Comparison of ENCODE assay signal across 9 cellular contexts in the genomic region with DNA sequence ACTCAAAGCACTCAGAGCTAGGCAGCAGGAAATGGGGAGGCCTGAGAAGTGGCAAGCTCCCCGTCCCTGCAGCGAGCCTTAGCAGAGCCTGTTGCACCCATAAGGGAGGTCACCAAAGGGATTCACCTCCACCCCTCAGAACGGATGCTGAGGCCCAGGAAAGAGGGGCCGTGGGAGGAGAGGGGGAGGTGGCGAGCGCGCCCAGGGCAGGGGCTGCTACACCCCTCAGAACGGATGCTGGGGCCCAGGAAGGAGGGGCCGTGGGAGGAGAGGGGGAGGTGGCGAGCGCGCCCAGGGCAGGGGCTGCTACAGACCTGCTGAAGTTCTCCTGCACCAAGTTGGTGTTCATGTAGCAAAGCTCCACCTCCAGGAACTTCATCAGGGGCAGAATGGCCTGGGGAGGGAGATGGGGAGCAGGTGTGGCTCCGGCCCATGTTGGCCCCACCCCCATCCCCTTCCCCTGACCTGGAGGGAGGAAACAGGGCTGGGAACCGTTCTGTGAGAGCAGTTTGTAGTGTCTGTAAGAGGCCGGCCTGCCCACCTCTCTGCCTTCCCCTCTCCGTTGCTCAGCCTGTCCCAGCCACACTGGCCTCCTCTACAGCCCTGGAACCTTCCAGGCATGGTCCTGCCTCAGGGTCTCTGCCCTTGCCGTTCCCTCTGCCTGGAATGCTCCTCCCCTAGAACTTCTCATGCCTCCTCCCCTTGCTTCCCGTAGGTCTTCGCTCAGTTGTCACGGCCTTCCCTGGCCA. TPM values are rescaled to one million over a fixed set of nuclear protein-coding genes. Genes with fewer than 3 reads are reported as not detected.
DNase-seq lines count a peak whose midpoint lies in the region; ATAC-seq and TF ChIP-seq lines count a peak whose summit lies in the region.
"Had no signal": no experiment of that assay in that cellular context is flagged by ENCODE, and none has a peak within 500 bp of the region (broad histone marks: within the 10 kb centered on the region; RNA-seq: fewer than 3 reads in every experiment).

No MANE protein-coding gene starts in this region.

- H3K9me3 ChIP-seq in iPS-18a (ENCODE audit: control insufficient read depth, low read depth, low read length) (no peaks in the 10 kb centered on the region), tibial nerve (no peaks in the 10 kb centered on the region)

- H3K9me3 Mint-ChIP-seq in activated T-cell treated with anti-CD3 and anti-CD28 coated beads, Interleukin-2, amount 50 U/mL, for 72 hours, result no peaks in the 10 kb centered on the region

- DNase-seq in activated gamma-delta T cell treated with Interleukin-2 at 50 U/mL for 16 hours, result peak; percentile 36
- DNase-seq in activated gamma-delta T cell (lab: John Stamatoyannopoulos, UW), result no peak
- peak; percentile 20 for DNase-seq in activated T-cell treated with anti-CD3 and anti-CD28 coated beads, Interleukin-2, amount 50 U/mL, for 72 hours
- no peak for DNase-seq in tibial nerve (ENCODE audit: low spot score in 2 of 2)
- no peak for DNase-seq in NK-92 (lab: John Stamatoyannopoulos, UW; ENCODE audit: unreplicated experiment)
- DNase-seq in RKO (ENCODE audit: low spot score), result no peak
- DNase-seq in NCI-H1092 (lab: John Stamatoyannopoulos, UW), result no peak
- DNase-seq: NCI-H2081 had no signal

- no peak for TF ChIP-seq EP300 in tibial nerve (IDR thresholded peaks at IDR 0.05)

- no peak for TF ChIP-seq POLR2A in tibial nerve (IDR thresholded peaks at IDR 0.05)

- peaks cover 37% of the 10 kb centered on the region for H3K4me1 Mint-ChIP-seq in activated T-cell treated with anti-CD3 and anti-CD28 coated beads, Interleukin-2, amount 50 U/mL, for 72 hours (ENCODE audit: low read depth)

- no peak for TF ChIP-seq CTCF in tibial nerve (IDR thresholded peaks at IDR 0.05)

- H3K4me3 ChIP-seq in iPS-18a (ENCODE audit: low read length), result peak overlapping the region; percentile 7
- H3K4me3 ChIP-seq in tibial nerve, result no peak overlapping the region

- H3K27ac ChIP-seq in iPS-18a (ENCODE audit: low read length) (no peak overlapping the region), tibial nerve (peak overlapping the region in 3 of 4 donors; percentile 38 to 78 (median 63))

- 46 to 51% methylated on average over 20 of the region's 20 CpGs for WGBS in tibial nerve, 2 donors

- peak overlapping the region; percentile 78 to 80 for H3K4me3 Mint-ChIP-seq in activated T-cell treated with anti-CD3 and anti-CD28 coated beads, Interleukin-2, amount 50 U/mL, for 72 hours

- H3K9ac ChIP-seq in iPS-18a (ENCODE audit: low read length), result peak overlapping the region; percentile 11

- peak; percentile 41 to 45 for ATAC-seq in activated T-cell treated with anti-CD3 and anti-CD28 coated beads, Interleukin-2, amount 50 U/mL, for 72 hours (replicated peaks in 1 of 2)

- H3K27me3 ChIP-seq in iPS-18a (ENCODE audit: control insufficient read depth, insufficient read depth, low read length) (no peaks in the 10 kb centered on the region), tibial nerve (no peaks in the 10 kb centered on the region)

- peaks cover 0 to 10% of the 10 kb centered on the region in 2 donors for H3K36me3 Mint-ChIP-seq in activated T-cell treated with anti-CD3 and anti-CD28 coated beads, Interleukin-2, amount 50 U/mL, for 72 hours (ENCODE audit: insufficient read depth in 2 of 2)

- H3K27me3 Mint-ChIP-seq in activated T-cell treated with anti-CD3 and anti-CD28 coated beads, Interleukin-2, amount 50 U/mL, for 72 hours (ENCODE audit: low read depth), result no peaks in the 10 kb centered on the region

- H3K36me3 ChIP-seq in iPS-18a (ENCODE audit: control insufficient read depth, low read depth, low read length) (no peaks in the 10 kb centered on the region), tibial nerve (peaks cover 0 to 83% (median 9%) of the 10 kb centered on the region in 3 donors)

- H3K4me1 ChIP-seq in iPS-18a (ENCODE audit: control insufficient read depth, low read depth, low read length) (peaks cover 17% of the 10 kb centered on the region), tibial nerve (peaks cover 0 to 24% (median 10%) of the 10 kb centered on the region in 4 donors)

- H3K27ac Mint-ChIP-seq in activated T-cell treated with anti-CD3 and anti-CD28 coated beads, Interleukin-2, amount 50 U/mL, for 72 hours, result peak overlapping the region; percentile 97

RNA-seq across cellular contexts. Expression of gene UNC13D, which starts 11.4 kb away (rescaled TPM):
- total RNA-seq in activated T-cell treated with anti-CD3 and anti-CD28 coated beads, Interleukin-2, amount 50 U/mL, for 72 hours, result 10 to 100 TPM; 89.0 to 97.6 TPM
- total RNA-seq in tibial nerve, result 10 to 100 TPM; 10.5 to 53.1 (median 22.6) TPM

RNA-seq across cellular contexts. Expression of gene WBP2, which starts 22.3 kb away (rescaled TPM):
- 100 to 1,000 TPM in 1 of 2 donors, 10 to 100 TPM in 1; 90.2 to 109 TPM for total RNA-seq in activated T-cell treated with anti-CD3 and anti-CD28 coated beads, Interleukin-2, amount 50 U/mL, for 72 hours
- 10 to 100 TPM; 63.5 to 79.7 (median 71.0) TPM for total RNA-seq in tibial nerve

RNA-seq across cellular contexts. Expression of gene TRIM47, which starts 45.6 kb away (rescaled TPM):
- 10 to 100 TPM; 16.5 to 24.1 TPM for total RNA-seq in activated T-cell treated with anti-CD3 and anti-CD28 coated beads, Interleukin-2, amount 50 U/mL, for 72 hours
- total RNA-seq in tibial nerve, result 10 to 100 TPM; 47.4 to 79.0 (median 57.0) TPM

RNA-seq across cellular contexts. Expression of gene UNK, which starts 48.2 kb away (rescaled TPM):
- 10 to 100 TPM; 20.7 to 22.6 TPM for total RNA-seq in activated T-cell treated with anti-CD3 and anti-CD28 coated beads, Interleukin-2, amount 50 U/mL, for 72 hours
- total RNA-seq in tibial nerve, result 10 to 100 TPM; 30.2 to 53.4 (median 36.2) TPM

Comparison
In these comparisons a context has a peak if more than half of its experiments do, and no peak if none do; other contexts are left out.
1. DNase-seq: peak in activated gamma-delta T cell treated with Interleukin-2 at 50 U/mL for 16 hours (single experiment) and activated T-cell treated with anti-CD3 and anti-CD28 coated beads, Interleukin-2, amount 50 U/mL, for 72 hours (2 of 2); none in activated gamma-delta T cell (single experiment), tibial nerve (0 of 2), NK-92 (single experiment), RKO (single experiment) and NCI-H1092 (single experiment).